Comparison of ENCODE assay signal across 1 cellular context in genomic region chr12:124456652-124457152, GRCh38.
TF ChIP-seq lines count a peak whose summit lies in the region.

No MANE protein-coding gene starts in this region.

TF ChIP-seq in WTC11, 78 proteins besides CTCF, POLR2A, EP300 and RAD21 (continued from another document):
- TF ChIP-seq, protein P1, sequence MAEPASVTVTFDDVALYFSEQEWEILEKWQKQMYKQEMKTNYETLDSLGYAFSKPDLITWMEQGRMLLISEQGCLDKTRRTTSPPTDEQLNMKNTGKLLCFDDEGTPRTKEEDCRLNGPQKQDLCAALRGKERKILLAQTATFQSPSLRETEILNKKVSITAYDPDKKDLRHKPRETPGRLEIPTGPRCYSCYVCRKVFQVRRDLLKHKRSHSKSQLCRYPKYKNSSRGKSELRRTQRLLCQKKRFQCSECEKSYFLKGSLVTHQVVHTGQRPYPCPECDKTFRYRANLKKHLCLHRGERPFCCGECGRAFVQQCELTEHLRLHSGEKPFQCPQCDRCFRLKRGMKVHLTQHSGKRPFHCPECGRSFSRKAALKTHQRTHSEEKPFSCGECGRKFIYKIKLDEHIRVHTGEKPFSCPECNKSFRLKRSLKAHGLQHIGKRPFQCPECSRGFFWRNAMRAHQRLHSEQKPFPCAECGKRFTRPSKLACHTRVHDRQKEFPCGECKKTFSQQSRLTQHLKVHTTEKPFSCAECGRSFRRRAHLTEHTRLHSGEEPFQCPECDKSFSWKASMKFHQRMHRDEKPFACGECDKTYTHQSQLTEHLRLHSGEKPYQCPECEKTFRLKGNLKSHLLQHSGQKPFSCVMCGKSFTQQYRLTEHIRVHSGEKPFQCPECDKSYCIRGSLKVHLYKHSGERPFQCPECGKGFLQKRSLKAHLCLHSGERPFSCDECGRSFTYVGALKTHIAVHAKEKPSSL (CRISPR knock-in tag; conservative IDR thresholded peaks at IDR 0.05): no peak
- TF ChIP-seq GTF2I (CRISPR knock-in tag; conservative IDR thresholded peaks at IDR 0.05): no peak
- no peak for TF ChIP-seq ZNF416 (CRISPR knock-in tag; IDR thresholded peaks at IDR 0.05)
